ENCODE assay signal across 8 cellular contexts in the genomic region with DNA sequence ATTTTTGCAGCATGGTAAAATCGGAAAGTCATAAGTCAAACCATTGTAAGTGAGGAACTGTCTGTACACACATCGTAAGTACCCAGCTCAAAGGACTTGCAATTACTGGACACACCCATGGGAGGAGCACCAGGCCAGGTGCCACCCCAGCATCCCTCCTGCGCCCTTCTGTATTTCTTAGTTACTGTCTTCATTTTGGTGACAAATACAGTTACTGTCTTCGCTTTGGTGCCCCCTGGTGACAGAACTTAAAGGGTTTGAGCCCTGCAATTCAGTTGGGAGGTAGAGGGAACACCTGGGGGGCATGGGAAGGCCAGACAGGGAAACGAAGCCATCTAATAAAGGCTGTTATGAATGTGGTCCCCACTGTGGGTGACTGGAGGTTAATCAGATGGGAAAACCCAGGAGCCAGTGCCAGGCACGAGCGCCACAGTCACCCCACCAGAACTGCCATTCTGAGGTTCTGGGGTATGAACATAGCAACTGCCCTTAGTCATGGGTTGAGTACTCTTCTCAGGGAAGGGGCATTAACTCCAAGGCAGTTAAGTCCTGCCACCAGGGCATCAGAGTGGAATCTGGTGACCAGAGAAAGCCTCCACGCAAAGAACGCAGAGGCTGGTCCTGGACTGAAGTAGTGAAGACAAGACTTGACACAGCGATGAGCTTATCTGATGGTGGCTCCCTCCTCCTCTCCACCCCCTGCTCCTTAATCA.
DNase-seq lines count a peak whose midpoint lies in the region; ATAC-seq and TF ChIP-seq lines count a peak whose summit lies in the region.

No MANE protein-coding gene starts in this region.

- TF ChIP-seq CTCF in right atrium auricular region (IDR thresholded peaks at IDR 0.05), result peak; percentile 18 to 49

- H3K27ac ChIP-seq in right atrium auricular region, result no peak overlapping the region

- H3K36me3 ChIP-seq in right atrium auricular region, result no peaks in the 10 kb centered on the region

- no peaks in the 10 kb centered on the region for H3K4me1 ChIP-seq in right atrium auricular region

- ATAC-seq in GM18498 (IDR thresholded peaks at IDR 0.05; ENCODE audit: unreplicated experiment), result no peak
- ATAC-seq in GM19324 (IDR thresholded peaks at IDR 0.05; ENCODE audit: low FRiP score, unreplicated experiment), result no peak

- H3K9me3 ChIP-seq in right atrium auricular region, result no peaks in the 10 kb centered on the region

- H3K4me3 ChIP-seq in right atrium auricular region, result no peak overlapping the region

- peak; percentile 4 for DNase-seq in A172 (ENCODE audit: low spot score)
- peak; percentile 58 for DNase-seq in ELF-1 (ENCODE audit: low read depth, low spot score)
- peak; percentile 9 for DNase-seq in NCI-H2171 (lab: John Stamatoyannopoulos, UW)
- peak; percentile 3 for DNase-seq in activated CD8-positive, alpha-beta memory T cell treated with anti-CD3 and anti-CD28 coated beads, Interleukin-2, amount 50 U/mL, for 24 hours (ENCODE audit: extremely low read depth)
- DNase-seq in right atrium auricular region (ENCODE audit: low spot score), result no peak
- peak; percentile 31 to 39 for DNase-seq in stimulated activated CD4-positive, alpha-beta T cell treated with anti-CD3 and anti-CD28 coated beads, Interleukin-2, amount 100 ng/mL, for 48 hours

- H3K27me3 ChIP-seq in right atrium auricular region, result no peaks in the 10 kb centered on the region
